ENCODE assay signal across 9 cellular contexts in the genomic region with DNA sequence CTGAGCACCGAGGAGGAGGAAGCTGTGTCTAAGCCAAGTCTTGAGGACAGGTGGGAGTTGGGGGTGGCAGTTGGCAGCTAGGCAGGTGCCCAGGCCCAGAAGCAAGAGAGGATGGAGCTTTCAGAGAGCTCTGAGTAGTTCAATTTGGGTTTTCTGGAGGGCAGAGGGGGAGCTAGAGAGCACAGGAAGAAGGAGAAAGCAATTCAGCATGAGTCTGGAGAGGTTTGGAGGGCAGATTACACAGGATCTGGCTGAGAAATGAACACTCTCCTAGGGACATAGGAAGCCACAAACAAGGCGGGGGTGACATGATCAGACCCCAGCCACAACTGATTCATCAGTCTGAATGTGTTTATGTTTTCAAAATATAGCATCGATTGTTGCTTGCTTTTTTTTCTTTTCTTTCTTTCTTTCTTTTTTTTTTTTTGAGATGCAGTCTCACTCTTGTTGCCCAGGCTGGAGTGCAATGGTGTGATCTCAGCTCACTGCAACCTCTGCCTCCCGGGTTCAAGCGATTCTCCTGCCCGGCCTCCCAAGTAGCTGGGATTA.
DNase-seq lines count a peak whose midpoint lies in the region; ATAC-seq and TF ChIP-seq lines count a peak whose summit lies in the region.
"Had no signal": no experiment of that assay in that cellular context is flagged by ENCODE, and none has a peak within 500 bp of the region (broad histone marks: within the 10 kb centered on the region; RNA-seq: fewer than 3 reads in every experiment).

No MANE protein-coding gene starts in this region.

- H3K27me3 ChIP-seq in WERI-Rb-1 (ENCODE audit: insufficient read depth, low read depth, severe bottlenecking) = no peaks in the 10 kb centered on the region
- H3K27me3 ChIP-seq in effector memory CD4-positive, alpha-beta T cell (replicated peaks; ENCODE audit: control insufficient read depth, insufficient read depth, low read length, poor library complexity, severe bottlenecking) = no peaks in the 10 kb centered on the region
- H3K27me3 ChIP-seq: BLaER1 treated with 17β-estradiol and CSF1 and Interleukin-3, amounts not matched to agents 10 nM and 100 nM had no signal

- TF ChIP-seq CTCF in LNCaP clone FGC (IDR thresholded peaks at IDR 0.05; ENCODE audit: control insufficient read depth, extremely low read depth, insufficient read depth) = peak; percentile 40
- TF ChIP-seq CTCF in WERI-Rb-1 (IDR thresholded peaks at IDR 0.05; ENCODE audit: low read depth, low read length) = peak; percentile 61

- peak; percentile 23 for DNase-seq in NCI-H1105 treated with DMSO at 0.1 percent for 48 hours (lab: John Stamatoyannopoulos, UW)
- no peak for DNase-seq in NCI-H1105 (lab: John Stamatoyannopoulos, UW)
- no peak for DNase-seq in LNCaP clone FGC (ENCODE audit: low read depth)
- DNase-seq in WERI-Rb-1 = peak; percentile 38
- peak; percentile 32 for DNase-seq in foreskin melanocyte
- no peak for DNase-seq in effector memory CD4-positive, alpha-beta T cell
- no peak for DNase-seq in T1000 (lab: John Stamatoyannopoulos, UW)

- no peak for ATAC-seq in HG03439 (IDR thresholded peaks at IDR 0.05; ENCODE audit: unreplicated experiment)

- H3K36me3 ChIP-seq in WERI-Rb-1 = peaks cover 56% of the 10 kb centered on the region
- no peaks in the 10 kb centered on the region for H3K36me3 ChIP-seq in effector memory CD4-positive, alpha-beta T cell (ENCODE audit: control insufficient read depth, insufficient read depth, low read length)

- H3K4me3 ChIP-seq in LNCaP clone FGC (ENCODE audit: low read depth, low read length) (no peak overlapping the region), WERI-Rb-1 (ENCODE audit: low read depth, low read length) (no peak overlapping the region)
- no peak overlapping the region for H3K4me3 ChIP-seq in effector memory CD4-positive, alpha-beta T cell (ENCODE audit: insufficient read depth, low read depth, low read length, poor library complexity, severe bottlenecking)
- H3K4me3 ChIP-seq: BLaER1 treated with 17β-estradiol and CSF1 and Interleukin-3, amounts not matched to agents 10 nM and 100 nM had no signal

- H3K4me1 ChIP-seq in effector memory CD4-positive, alpha-beta T cell (ENCODE audit: control insufficient read depth, insufficient read depth, low read length, poor library complexity, severe bottlenecking) = no peaks in the 10 kb centered on the region

- no peaks in the 10 kb centered on the region for H3K9me3 ChIP-seq in WERI-Rb-1 (ENCODE audit: severe bottlenecking)
- H3K9me3 ChIP-seq in effector memory CD4-positive, alpha-beta T cell (ENCODE audit: control insufficient read depth, low read length) = no peaks in the 10 kb centered on the region
- H3K9me3 ChIP-seq: BLaER1 treated with 17β-estradiol and CSF1 and Interleukin-3, amounts not matched to agents 10 nM and 100 nM had no signal

- no peak overlapping the region for H3K27ac ChIP-seq in WERI-Rb-1
- no peak overlapping the region for H3K27ac ChIP-seq in effector memory CD4-positive, alpha-beta T cell (ENCODE audit: insufficient read depth, low read length, poor library complexity, severe bottlenecking)
- H3K27ac ChIP-seq: BLaER1 treated with 17β-estradiol and CSF1 and Interleukin-3, amounts not matched to agents 10 nM and 100 nM had no signal

Comparison
In these comparisons a context has a peak if more than half of its experiments do, and no peak if none do; other contexts are left out.
1. DNase-seq: peak in NCI-H1105 treated with DMSO at 0.1 percent for 48 hours (single experiment), WERI-Rb-1 (single experiment) and foreskin melanocyte (single experiment); none in NCI-H1105 (single experiment), LNCaP clone FGC (single experiment), effector memory CD4-positive, alpha-beta T cell (0 of 3) and T1000 (single experiment).